ENCODE assay signal across 9 cellular contexts in genomic region chr2:90207454-90208058, GRCh38.
DNase-seq lines count a peak whose midpoint lies in the region; ATAC-seq and TF ChIP-seq lines count a peak whose summit lies in the region.
"Had no signal": no experiment of that assay in that cellular context is flagged by ENCODE, and none has a peak within 500 bp of the region (broad histone marks: within the 10 kb centered on the region; RNA-seq: fewer than 3 reads in every experiment).

No MANE protein-coding gene starts in this region.

- 53% methylated on average over 1 of the region's 1 CpG; no CpG with 5 or more reads in 1 of the 2 donors for WGBS in testis, 2 donors

- H3K9me3 ChIP-seq in OCI-LY1 (ENCODE audit: low read length) (no peaks in the 10 kb centered on the region), testis (no peaks in the 10 kb centered on the region)
- no peaks in the 10 kb centered on the region for H3K9me3 ChIP-seq in CD8-positive, alpha-beta memory T cell (ENCODE audit: low read length)

- no peak overlapping the region for H3K4me3 Mint-ChIP-seq in activated T-cell treated with anti-CD3 and anti-CD28 coated beads, Interleukin-2, amount 50 U/mL, for 4 hours
- no peak overlapping the region for H3K4me3 Mint-ChIP-seq in CD8-positive, alpha-beta memory T cell

- no peak overlapping the region for H3K4me3 ChIP-seq in OCI-LY1 (ENCODE audit: low read depth, low read length, poor library complexity, severe bottlenecking)
- H3K4me3 ChIP-seq in testis: no peak overlapping the region
- H3K4me3 ChIP-seq in CD8-positive, alpha-beta memory T cell (ENCODE audit: low read length): no peak overlapping the region

- no peaks in the 10 kb centered on the region for H3K27me3 Mint-ChIP-seq in activated T-cell treated with anti-CD3 and anti-CD28 coated beads, Interleukin-2, amount 50 U/mL, for 4 hours (ENCODE audit: low read depth)
- peaks cover 0 to 2% of the 10 kb centered on the region in 2 donors for H3K27me3 Mint-ChIP-seq in CD8-positive, alpha-beta memory T cell

- CTCF ChIA-PET in CD8-positive, alpha-beta memory T cell (lab: Charles Lee): no interaction called here

- H3K4me1 ChIP-seq in OCI-LY1 (ENCODE audit: insufficient read depth, low read length, severe bottlenecking): peaks cover 20% of the 10 kb centered on the region
- no peaks in the 10 kb centered on the region for H3K4me1 ChIP-seq in testis
- no peaks in the 10 kb centered on the region for H3K4me1 ChIP-seq in CD8-positive, alpha-beta memory T cell (ENCODE audit: insufficient read depth, low read length)

- no peak overlapping the region for H3K9ac ChIP-seq in OCI-LY1 (ENCODE audit: low read length)

- no peak overlapping the region for H2AFZ ChIP-seq in OCI-LY1 (ENCODE audit: low read length)

- intact Hi-C loops in testis (cut with DNase I; ENCODE audit: low total_unique reads): no loop called here

- H3K9me2 ChIP-seq in OCI-LY1 (ENCODE audit: low read depth, low read length): no peaks in the 10 kb centered on the region

- no peaks in the 10 kb centered on the region for H3K9me3 Mint-ChIP-seq in activated T-cell treated with anti-CD3 and anti-CD28 coated beads, Interleukin-2, amount 50 U/mL, for 4 hours
- H3K9me3 Mint-ChIP-seq in CD8-positive, alpha-beta memory T cell: peaks cover 0 to 6% (median 3%) of the 10 kb centered on the region in 5 donors

- no peaks in the 10 kb centered on the region for H3K4me1 Mint-ChIP-seq in activated T-cell treated with anti-CD3 and anti-CD28 coated beads, Interleukin-2, amount 50 U/mL, for 4 hours (ENCODE audit: low read depth)
- H3K4me1 Mint-ChIP-seq in CD8-positive, alpha-beta memory T cell: no peaks in the 10 kb centered on the region

- no peaks in the 10 kb centered on the region for H3K36me3 Mint-ChIP-seq in activated T-cell treated with anti-CD3 and anti-CD28 coated beads, Interleukin-2, amount 50 U/mL, for 4 hours (ENCODE audit: insufficient read depth)
- H3K36me3 Mint-ChIP-seq in CD8-positive, alpha-beta memory T cell: no peaks in the 10 kb centered on the region

- H3K79me2 ChIP-seq in OCI-LY1 (ENCODE audit: insufficient read depth, low read length): no peaks in the 10 kb centered on the region

- POLR2A ChIA-PET in CD8-positive, alpha-beta memory T cell (lab: Charles Lee): no interaction called here

- DNase-seq in DMS 273 (lab: John Stamatoyannopoulos, UW; ENCODE audit: unreplicated experiment): peak; percentile 40
- DNase-seq in iris pigment epithelial cell (ENCODE audit: low read depth): peak; percentile 3
- no peak for DNase-seq in activated T-cell treated with anti-CD3 and anti-CD28 coated beads, Interleukin-2, amount 50 U/mL, for 4 hours
- no peak for DNase-seq in testis
- no peak for DNase-seq in CD8-positive, alpha-beta memory T cell
- DNase-seq: cerebellar nuclear complex had no signal

- H3K27me3 ChIP-seq in OCI-LY1 (ENCODE audit: insufficient read depth, low read length) (no peaks in the 10 kb centered on the region), testis (no peaks in the 10 kb centered on the region)
- no peaks in the 10 kb centered on the region for H3K27me3 ChIP-seq in CD8-positive, alpha-beta memory T cell (ENCODE audit: insufficient read depth, low read length, poor library complexity, severe bottlenecking)

- no peak for TF ChIP-seq POLR2A in testis (IDR thresholded peaks at IDR 0.05)

- H3K4me2 ChIP-seq in OCI-LY1 (ENCODE audit: low read length): no peak overlapping the region

- H3K27ac Mint-ChIP-seq in CD8-positive, alpha-beta memory T cell: no peak overlapping the region

- peak; percentile 78 for TF ChIP-seq CTCF in OCI-LY1 (IDR thresholded peaks at IDR 0.05; ENCODE audit: low read length)
- peak in 1 of 3 experiments; percentile 19 for TF ChIP-seq CTCF in testis (IDR thresholded peaks at IDR 0.05)

- H4K20me1 ChIP-seq in OCI-LY1 (ENCODE audit: insufficient read depth, low read length): no peaks in the 10 kb centered on the region

- H3F3A ChIP-seq in OCI-LY1 (ENCODE audit: insufficient read depth, low read length): no peaks in the 10 kb centered on the region

- H3K27ac ChIP-seq in OCI-LY1 (ENCODE audit: low read depth, low read length, poor library complexity, severe bottlenecking): no peak overlapping the region
- no peak overlapping the region for H3K27ac ChIP-seq in testis
- H3K27ac ChIP-seq in CD8-positive, alpha-beta memory T cell (ENCODE audit: low read depth, low read length): no peak overlapping the region

- ATAC-seq in GM19438 (IDR thresholded peaks at IDR 0.05; ENCODE audit: low read depth, unreplicated experiment) (peak; percentile 78), GM19324 (IDR thresholded peaks at IDR 0.05; ENCODE audit: low FRiP score, unreplicated experiment) (no peak)
- no peak for ATAC-seq in activated T-cell treated with anti-CD3 and anti-CD28 coated beads, Interleukin-2, amount 50 U/mL, for 4 hours

- no peaks in the 10 kb centered on the region for H3K36me3 ChIP-seq in OCI-LY1 (ENCODE audit: insufficient read depth, low read length)
- no peaks in the 10 kb centered on the region for H3K36me3 ChIP-seq in testis (ENCODE audit: low read depth, missing control alignments)
- H3K36me3 ChIP-seq in CD8-positive, alpha-beta memory T cell (ENCODE audit: insufficient read depth, low read length): no peaks in the 10 kb centered on the region

Comparison
In these comparisons a context has a peak if more than half of its experiments do, and no peak if none do; other contexts are left out.
1. DNase-seq: peak in DMS 273 (single experiment) and iris pigment epithelial cell (single experiment); none in activated T-cell treated with anti-CD3 and anti-CD28 coated beads, Interleukin-2, amount 50 U/mL, for 4 hours (single experiment), testis (single experiment) and CD8-positive, alpha-beta memory T cell (0 of 5).